ENCODE assay signal across 9 cellular contexts in genomic region chr19:3608079-3608641, GRCh38. TPM values are rescaled to one million over a fixed set of nuclear protein-coding genes. Genes with fewer than 3 reads are reported as not detected.
DNase-seq lines count a peak whose midpoint lies in the region; ATAC-seq, FAIRE-seq and TF ChIP-seq lines count a peak whose summit lies in the region.
"Had no signal": no experiment of that assay in that cellular context is flagged by ENCODE, and none has a peak within 500 bp of the region (broad histone marks: within the 10 kb centered on the region; RNA-seq: fewer than 3 reads in every experiment).

No MANE protein-coding gene starts in this region.

- H3K9me3 ChIP-seq in CD4-positive, alpha-beta T cell (ENCODE audit: control insufficient read depth, low read length) = no peaks in the 10 kb centered on the region
- H3K9me3 ChIP-seq in lower lobe of right lung = no peaks in the 10 kb centered on the region

- no peaks in the 10 kb centered on the region for H3K27me3 ChIP-seq in CD4-positive, alpha-beta T cell (ENCODE audit: control insufficient read depth, insufficient read depth, low read length)
- peaks cover 15% of the 10 kb centered on the region for H3K27me3 ChIP-seq in lower lobe of right lung (ENCODE audit: low read depth)

- no peak overlapping the region for H3K27ac Mint-ChIP-seq in CD4-positive, alpha-beta T cell
- peak overlapping the region; percentile 72 to 73 for H3K27ac Mint-ChIP-seq in T-cell

- H3K4me3 ChIP-seq in lower lobe of right lung = no peak overlapping the region

- peak overlapping the region; percentile 78 for H3K4me3 Mint-ChIP-seq in CD4-positive, alpha-beta T cell
- peak overlapping the region in 2 of 3 donors; percentile 13 to 66 for H3K4me3 Mint-ChIP-seq in T-cell

- intact Hi-C loops in CD4-positive, alpha-beta T cell (cut with DNase I, micrococcal nuclease) = no loop called here
- intact Hi-C loops in lower lobe of right lung (cut with DNase I) = no loop called here

- H3K36me3 Mint-ChIP-seq in CD4-positive, alpha-beta T cell (ENCODE audit: low read depth) = peaks cover 10% of the 10 kb centered on the region
- H3K36me3 Mint-ChIP-seq in T-cell = peaks cover 5% of the 10 kb centered on the region

- peaks cover 43% of the 10 kb centered on the region for H3K4me1 ChIP-seq in lower lobe of right lung

- no peak for FAIRE-seq in urothelium cell line (lab: Jason Lieb, UNC)
- FAIRE-seq: bronchial epithelial cell had no signal

- CTCF ChIA-PET in CD4-positive, alpha-beta T cell (lab: Charles Lee) = no interaction called here
- CTCF ChIA-PET in T-cell (lab: Charles Lee) = interaction anchor here (0.5 to 0.6 kb wide), 2 partner anchors 28 to 302 kb away, joined by 5 read pairs; no protein-coding TSS in a partner anchor

- POLR2A ChIA-PET in CD4-positive, alpha-beta T cell (lab: Charles Lee) = interaction anchor here (2.0 kb wide), 1 partner anchor 23 kb away, joined by 9 read pairs; the partner anchor contains the start of gene GIPC3
- POLR2A ChIA-PET in T-cell (lab: Charles Lee) = interaction anchor here in 1 of 2 donors (0.6 kb wide), 1 partner anchor 1705 kb away, joined by 10 read pairs; no protein-coding TSS in a partner anchor

- peaks cover 27% of the 10 kb centered on the region for H3K36me3 ChIP-seq in lower lobe of right lung

- TF ChIP-seq CTCF in CD4-positive, alpha-beta T cell (IDR thresholded peaks at IDR 0.05) = no peak
- no peak for TF ChIP-seq CTCF in lower lobe of right lung (IDR thresholded peaks at IDR 0.05)

- no peak for ATAC-seq in CD4-positive, alpha-beta T cell (ENCODE audit: poor library complexity)
- no peak for ATAC-seq in T-cell (replicated peaks in 1 of 4)
- no peak for ATAC-seq in lower lobe of right lung

- H3K4me1 Mint-ChIP-seq in CD4-positive, alpha-beta T cell (ENCODE audit: low read depth) = peaks cover 14% of the 10 kb centered on the region
- peaks cover 8 to 13% (median 12%) of the 10 kb centered on the region in 3 donors for H3K4me1 Mint-ChIP-seq in T-cell

- no peak overlapping the region for H3K27ac ChIP-seq in CD4-positive, alpha-beta T cell (ENCODE audit: low read depth, low read length)
- H3K27ac ChIP-seq in lower lobe of right lung = peak overlapping the region; percentile 79

- DNase-seq in CD4-positive, alpha-beta T cell = no peak
- DNase-seq in T-cell = no peak
- no peak for DNase-seq in lower lobe of right lung
- no peak for DNase-seq in urothelium cell line (ENCODE audit: low spot score)
- DNase-seq in COLO668 (lab: John Stamatoyannopoulos, UW; ENCODE audit: unreplicated experiment) = no peak
- DNase-seq in NCI-H2081 treated with DMSO at 0.1 percent for 48 hours (lab: John Stamatoyannopoulos, UW) = no peak
- DNase-seq: NCI-H2171; stimulated activated CD4-positive, alpha-beta T cell treated with anti-CD3 and anti-CD28 coated beads, Interleukin-4, amount 100 ng/mL, for 1 hour had no signal

- no peaks in the 10 kb centered on the region for H3K27me3 Mint-ChIP-seq in CD4-positive, alpha-beta T cell
- H3K27me3 Mint-ChIP-seq in T-cell = no peaks in the 10 kb centered on the region

- no peaks in the 10 kb centered on the region for H3K9me3 Mint-ChIP-seq in CD4-positive, alpha-beta T cell
- no peaks in the 10 kb centered on the region for H3K9me3 Mint-ChIP-seq in T-cell

RNA-seq across cellular contexts. Expression of gene TBXA2R, which starts 1.5 kb away (rescaled TPM):
- total RNA-seq in CD4-positive, alpha-beta T cell = under 1 TPM; 0.47 to 0.75 TPM
- 10 to 100 TPM in 1 of 5 donors, 1 to 10 TPM in 4; 2.4 to 11.2 (median 7.1) TPM for total RNA-seq in T-cell
- 4.9 TPM for total RNA-seq in lower lobe of right lung
- total RNA-seq: bronchial epithelial cell had no signal

RNA-seq across cellular contexts. Expression of gene CACTIN, which starts 18.4 kb away (rescaled TPM):
- 10 to 100 TPM; 25.8 to 25.9 TPM for total RNA-seq in CD4-positive, alpha-beta T cell
- total RNA-seq in T-cell (10 to 100 TPM; 25.9 to 59.0 (median 55.8) TPM), lower lobe of right lung (20.3 TPM)

RNA-seq across cellular contexts. Expression of gene GIPC3, which starts 22.9 kb away (rescaled TPM):
- total RNA-seq in CD4-positive, alpha-beta T cell = 1 to 10 TPM; 1.1 TPM
- 1 to 10 TPM; 1.5 to 4.3 (median 2.7) TPM for total RNA-seq in T-cell
- 4.2 TPM for total RNA-seq in lower lobe of right lung
- total RNA-seq: bronchial epithelial cell had no signal

RNA-seq across cellular contexts. Expression of gene HMG20B, which starts 35.4 kb away (rescaled TPM):
- total RNA-seq in CD4-positive, alpha-beta T cell = 10 to 100 TPM; 34.3 to 36.6 TPM
- total RNA-seq in T-cell (10 to 100 TPM; 38.0 to 81.6 (median 74.7) TPM), lower lobe of right lung (60.9 TPM)

RNA-seq across cellular contexts. Expression of gene MFSD12, which starts 50.8 kb away (rescaled TPM):
- 10 to 100 TPM; 62.5 to 65.0 TPM for total RNA-seq in CD4-positive, alpha-beta T cell
- total RNA-seq in T-cell (100 to 1,000 TPM in 3 of 5 donors, 10 to 100 TPM in 2; 81.2 to 147 (median 141) TPM), lower lobe of right lung (80.7 TPM)
